7 cellular contexts compared by ENCODE assay signal in genomic region chr9:4901401-4902134, GRCh38.
DNase-seq lines count a peak whose midpoint lies in the region; ATAC-seq and TF ChIP-seq lines count a peak whose summit lies in the region.
"Not testable (repeated sequence)": the region's sequence is repeated elsewhere in the genome, so short reads cannot be mapped to it uniquely, and the experiment has no call there.

No MANE protein-coding gene starts in this region.

- POLR2A ChIA-PET in MCF 10A (lab: Yijun Ruan, JAX): interaction anchor here (1.3 kb wide), 1 partner anchor 14 kb away, joined by 3 read pairs; no protein-coding TSS in a partner anchor

- not testable (repeated sequence) for H3K4me3 ChIP-seq in foreskin fibroblast (ENCODE audit: low read depth in 1 of 2, low read length in 2 of 2)

- DNase-seq in NCI-H748 (lab: John Stamatoyannopoulos, UW; ENCODE audit: unreplicated experiment): peak; percentile 37
- DNase-seq in activated CD4-positive, alpha-beta T cell treated with anti-CD3 and anti-CD28 coated beads, Interleukin-2, amount 10 ng/mL, durations not matched to agents 24 days and 14 days: peak; percentile 76
- DNase-seq in MCF 10A (ENCODE audit: unreplicated experiment): peak; percentile 68
- peak; percentile 33 to 72 for DNase-seq in foreskin fibroblast
- peak; percentile 9 to 58 for DNase-seq in lung microvascular endothelial cell (ENCODE audit: low read depth in 2 of 2)
- DNase-seq in retina: peak; percentile 34

- CTCF ChIA-PET in MCF 10A (lab: Yijun Ruan, JAX): interaction anchor here (0.6 to 1.8 kb wide), 4 partner anchors 22 to 136 kb away, joined by 3 to 5 read pairs (median 4); no protein-coding TSS in a partner anchor

- ATAC-seq in GM18909 (IDR thresholded peaks at IDR 0.05; ENCODE audit: poor library complexity, unreplicated experiment): peak; percentile 38

- H3K27ac Mint-ChIP-seq in activated CD4-positive, alpha-beta T cell treated with anti-CD3 and anti-CD28 coated beads, Interleukin-2, amount 10 ng/mL, durations not matched to agents 24 days and 14 days: peak overlapping the region; percentile 58
- H3K27ac Mint-ChIP-seq in MCF 10A (ENCODE audit: low read depth, unreplicated experiment): not testable (repeated sequence)

- H3K27me3 Mint-ChIP-seq in activated CD4-positive, alpha-beta T cell treated with anti-CD3 and anti-CD28 coated beads, Interleukin-2, amount 10 ng/mL, durations not matched to agents 24 days and 14 days: not testable (repeated sequence)
- peaks cover 28% of the 10 kb centered on the region for H3K27me3 Mint-ChIP-seq in MCF 10A (ENCODE audit: insufficient read depth, unreplicated experiment)

- intact Hi-C loops in activated CD4-positive, alpha-beta T cell treated with anti-CD3 and anti-CD28 coated beads, Interleukin-2, amount 10 ng/mL, durations not matched to agents 24 days and 14 days (cut with micrococcal nuclease); MCF 10A (cut with micrococcal nuclease): not testable (repeated sequence)

- peak overlapping the region; percentile 8 for H3K4me3 Mint-ChIP-seq in activated CD4-positive, alpha-beta T cell treated with anti-CD3 and anti-CD28 coated beads, Interleukin-2, amount 10 ng/mL, durations not matched to agents 24 days and 14 days
- H3K4me3 Mint-ChIP-seq in MCF 10A (ENCODE audit: unreplicated experiment): not testable (repeated sequence)

- peaks cover 31% of the 10 kb centered on the region for H3K9me3 Mint-ChIP-seq in activated CD4-positive, alpha-beta T cell treated with anti-CD3 and anti-CD28 coated beads, Interleukin-2, amount 10 ng/mL, durations not matched to agents 24 days and 14 days
- H3K9me3 Mint-ChIP-seq in MCF 10A (ENCODE audit: unreplicated experiment): peaks cover 26% of the 10 kb centered on the region

- H3K4me1 Mint-ChIP-seq in activated CD4-positive, alpha-beta T cell treated with anti-CD3 and anti-CD28 coated beads, Interleukin-2, amount 10 ng/mL, durations not matched to agents 24 days and 14 days; MCF 10A (ENCODE audit: insufficient read depth, unreplicated experiment): not testable (repeated sequence)

- H3K36me3 Mint-ChIP-seq in activated CD4-positive, alpha-beta T cell treated with anti-CD3 and anti-CD28 coated beads, Interleukin-2, amount 10 ng/mL, durations not matched to agents 24 days and 14 days (ENCODE audit: low read depth): peaks cover 24% of the 10 kb centered on the region
- not testable (repeated sequence) for H3K36me3 Mint-ChIP-seq in MCF 10A (ENCODE audit: insufficient read depth, unreplicated experiment)

- not testable (repeated sequence) for BruUV-seq in MCF 10A (replicated peaks; lab: Mats Ljungman, UMichigan)

- not testable (repeated sequence) for TF ChIP-seq CTCF in MCF 10A (IDR thresholded peaks at IDR 0.05; ENCODE audit: unreplicated experiment); foreskin fibroblast (IDR thresholded peaks at IDR 0.05; ENCODE audit: low read depth, low read length)
